Comparison of ENCODE assay signal across 8 cellular contexts in the genomic region with DNA sequence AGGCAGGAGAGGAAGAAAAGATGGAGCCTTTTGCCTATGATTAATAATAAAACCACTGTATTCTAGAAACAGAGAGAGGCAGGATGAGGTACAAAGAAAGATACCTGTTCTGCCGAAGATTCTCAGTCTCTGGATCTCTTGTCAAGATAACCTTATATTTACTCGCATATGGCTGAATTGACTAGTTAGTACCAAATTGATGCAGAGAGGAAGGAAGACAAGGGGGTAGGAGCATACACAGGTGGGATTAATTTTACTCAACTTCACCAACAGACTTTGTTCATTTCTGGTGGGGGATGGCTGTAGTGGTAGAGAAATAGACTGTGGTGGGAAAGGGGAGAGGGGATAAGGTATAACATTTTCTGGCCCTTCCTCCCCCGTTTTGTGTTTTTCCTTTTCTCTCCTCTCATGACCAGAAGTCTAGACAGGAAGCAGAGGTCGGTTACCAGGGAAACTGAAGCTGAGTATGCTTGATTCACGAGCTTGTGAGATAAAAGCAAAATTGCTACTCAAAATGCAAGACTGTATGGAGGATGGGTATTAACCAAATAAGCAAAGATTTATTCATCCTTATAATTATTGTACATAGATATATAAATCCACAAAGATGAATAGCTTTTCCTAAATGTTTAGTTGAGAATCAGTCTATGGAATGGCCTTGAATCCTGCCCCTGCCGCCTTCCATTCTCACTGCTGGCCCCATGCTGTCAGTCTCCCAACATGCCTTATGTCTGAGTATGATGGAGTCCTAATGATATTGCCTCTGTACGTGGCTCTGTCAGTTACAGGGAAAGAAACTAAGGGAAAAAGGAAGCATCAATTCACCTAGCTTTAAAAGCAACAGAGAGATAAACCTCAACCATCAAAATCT.
DNase-seq lines count a peak whose midpoint lies in the region; FAIRE-seq and TF ChIP-seq lines count a peak whose summit lies in the region.

No MANE protein-coding gene starts in this region.

- no peak for TF ChIP-seq CTCF in coronary artery (IDR thresholded peaks at IDR 0.05)

- H3K4me3 ChIP-seq in coronary artery = peak overlapping the region; percentile 46

- peak; percentile 56 for DNase-seq in NCI-H1105 treated with DMSO at 0.1 percent for 48 hours (lab: John Stamatoyannopoulos, UW)
- no peak for DNase-seq in NCI-H1105 (lab: John Stamatoyannopoulos, UW)
- DNase-seq in RKO (ENCODE audit: low spot score) = peak; percentile 13
- no peak for DNase-seq in coronary artery (ENCODE audit: low spot score)
- DNase-seq in pons (ENCODE audit: low spot score) = peak; percentile 33
- DNase-seq in GM19239 (ENCODE audit: insufficient read length, low spot score) = no peak
- DNase-seq in NCI-H1436 (lab: John Stamatoyannopoulos, UW) = no peak
- DNase-seq in UCSD-AML1 (lab: John Stamatoyannopoulos, UW; ENCODE audit: unreplicated experiment) = no peak

- FAIRE-seq in GM19239 (lab: Jason Lieb, UNC) = no peak

- H3K27ac ChIP-seq in coronary artery = no peak overlapping the region

Comparison
In these comparisons a context has a peak if more than half of its experiments do, and no peak if none do; other contexts are left out.
1. DNase-seq: peak in NCI-H1105 treated with DMSO at 0.1 percent for 48 hours (single experiment), RKO (single experiment) and pons (single experiment); none in NCI-H1105 (single experiment), coronary artery (single experiment), GM19239 (single experiment), NCI-H1436 (single experiment) and UCSD-AML1 (single experiment).